8 cellular contexts compared by ENCODE assay signal in genomic region chr6:31270788-31271640, GRCh38. TPM values are rescaled to one million over a fixed set of nuclear protein-coding genes. Genes with fewer than 3 reads are reported as not detected.
DNase-seq lines count a peak whose midpoint lies in the region; ATAC-seq and TF ChIP-seq lines count a peak whose summit lies in the region.

No MANE protein-coding gene starts in this region.

- TF ChIP-seq CTCF in A673 (conservative IDR thresholded peaks at IDR 0.05; ENCODE audit: low read depth, low read length) (no peak), LNCaP clone FGC (IDR thresholded peaks at IDR 0.05; ENCODE audit: control insufficient read depth, extremely low read depth, insufficient read depth) (no peak), esophagus squamous epithelium (IDR thresholded peaks at IDR 0.05) (no peak), thoracic aorta (IDR thresholded peaks at IDR 0.05) (no peak)

- H3K4me3 ChIP-seq in A673 (ENCODE audit: low read depth, low read length, poor library complexity, severe bottlenecking) = peak overlapping the region; percentile 89
- peak overlapping the region; percentile 81 for H3K4me3 ChIP-seq in LNCaP clone FGC (ENCODE audit: low read depth, low read length)
- H3K4me3 ChIP-seq in esophagus squamous epithelium = peak overlapping the region; percentile 50 to 88 (median 76)
- peak overlapping the region; percentile 80 for H3K4me3 ChIP-seq in thoracic aorta

- H3K36me3 ChIP-seq in A673 (ENCODE audit: insufficient read depth, low read length, poor library complexity, severe bottlenecking) = peaks cover 8% of the 10 kb centered on the region
- peaks cover 0 to 13% (median 10%) of the 10 kb centered on the region in 3 donors for H3K36me3 ChIP-seq in esophagus squamous epithelium
- no peaks in the 10 kb centered on the region for H3K36me3 ChIP-seq in thoracic aorta

- POLR2A ChIA-PET in A673 (lab: Charles Lee; ENCODE audit: low non-redundant PET) = no interaction called here

- BruUV-seq in A673 (replicated peaks; lab: Mats Ljungman, UMichigan) = no TSS peak

- CTCF ChIA-PET in A673 (lab: Charles Lee) = no interaction called here

- peak; percentile 57 for DNase-seq in A673 (ENCODE audit: low spot score)
- no peak for DNase-seq in LNCaP clone FGC (ENCODE audit: low read depth)
- DNase-seq in activated CD8-positive, alpha-beta memory T cell treated with anti-CD3 and anti-CD28 coated beads, Interleukin-2, amount 50 U/mL, for 48 hours = peak; percentile 84
- peak; percentile 29 for DNase-seq in esophagus squamous epithelium (lab: John Stamatoyannopoulos, UW)
- DNase-seq in natural killer cell treated with Interleukin-12 subunit alpha and Interleukin-12 subunit beta and Interleukin-15 and Interleukin-18, amount 100 ng/mL, for 72 hours (ENCODE audit: low spot score) = peak; percentile 92
- no peak for DNase-seq in thoracic aorta (ENCODE audit: low spot score)
- no peak for DNase-seq in putamen (ENCODE audit: low spot score)

- H3K36me3 Mint-ChIP-seq in natural killer cell treated with Interleukin-12 subunit alpha and Interleukin-12 subunit beta and Interleukin-15 and Interleukin-18, amount 100 ng/mL, for 72 hours = peaks cover 28% of the 10 kb centered on the region

- no peaks in the 10 kb centered on the region for H3K9me3 Mint-ChIP-seq in natural killer cell treated with Interleukin-12 subunit alpha and Interleukin-12 subunit beta and Interleukin-15 and Interleukin-18, amount 100 ng/mL, for 72 hours

- WGBS in esophagus squamous epithelium, 2 donors = 11 to 44% methylated on average over 3 to 7 of the region's 62 CpGs

- H3K27me3 ChIP-seq in A673 (replicated peaks; ENCODE audit: insufficient read depth, low read depth, low read length, poor library complexity) (peaks cover 14% of the 10 kb centered on the region), esophagus squamous epithelium (no peaks in the 10 kb centered on the region), thoracic aorta (replicated peaks; ENCODE audit: insufficient read depth) (no peaks in the 10 kb centered on the region)

- peak overlapping the region; percentile 100 for H3K27ac Mint-ChIP-seq in natural killer cell treated with Interleukin-12 subunit alpha and Interleukin-12 subunit beta and Interleukin-15 and Interleukin-18, amount 100 ng/mL, for 72 hours

- H3K4me1 ChIP-seq in A673 (ENCODE audit: insufficient read depth, low read length, poor library complexity, severe bottlenecking) = peaks cover 10% of the 10 kb centered on the region
- peaks cover 0 to 14% (median 10%) of the 10 kb centered on the region in 3 donors for H3K4me1 ChIP-seq in esophagus squamous epithelium
- peaks cover 0 to 8% of the 10 kb centered on the region in 2 donors for H3K4me1 ChIP-seq in thoracic aorta (ENCODE audit: control insufficient read depth in 1 of 2, low read depth in 2 of 2)

- H3K27me3 Mint-ChIP-seq in natural killer cell treated with Interleukin-12 subunit alpha and Interleukin-12 subunit beta and Interleukin-15 and Interleukin-18, amount 100 ng/mL, for 72 hours = peaks cover 0 to 3% of the 10 kb centered on the region in 2 donors

- ATAC-seq in GM18861 (IDR thresholded peaks at IDR 0.05; ENCODE audit: unreplicated experiment) = peak; percentile 21
- ATAC-seq in natural killer cell treated with Interleukin-12 subunit alpha and Interleukin-12 subunit beta and Interleukin-15 and Interleukin-18, amount 100 ng/mL, for 72 hours = peak; percentile 81 to 86
- no peak for ATAC-seq in thoracic aorta (ENCODE audit: insufficient number of reproducible peaks, low FRiP score, low read depth)

- peak overlapping the region; percentile 99 for H3K4me3 Mint-ChIP-seq in natural killer cell treated with Interleukin-12 subunit alpha and Interleukin-12 subunit beta and Interleukin-15 and Interleukin-18, amount 100 ng/mL, for 72 hours

- peaks cover 55 to 68% of the 10 kb centered on the region in 2 donors for H3K4me1 Mint-ChIP-seq in natural killer cell treated with Interleukin-12 subunit alpha and Interleukin-12 subunit beta and Interleukin-15 and Interleukin-18, amount 100 ng/mL, for 72 hours (ENCODE audit: low read depth in 2 of 2)

- H3K9me3 ChIP-seq in A673 (ENCODE audit: low read depth, low read length, poor library complexity, severe bottlenecking) = no peaks in the 10 kb centered on the region
- H3K9me3 ChIP-seq in esophagus squamous epithelium = no peaks in the 10 kb centered on the region
- no peaks in the 10 kb centered on the region for H3K9me3 ChIP-seq in thoracic aorta

- TF ChIP-seq POLR2A in esophagus squamous epithelium (IDR thresholded peaks at IDR 0.05) = no peak

- intact Hi-C loops in A673 (cut with micrococcal nuclease; ENCODE audit: unreplicated experiment) = no loop called here
- intact Hi-C loops in esophagus squamous epithelium (cut with DNase I) = no loop called here

- H3K27ac ChIP-seq in A673 (ENCODE audit: low read depth, low read length, poor library complexity, severe bottlenecking) (peak overlapping the region; percentile 82), esophagus squamous epithelium (peak overlapping the region; percentile 82 to 100 (median 96)), thoracic aorta (peak overlapping the region; percentile 86 to 96)

RNA-seq across cellular contexts. Expression of gene HLA-C, which starts 0.9 kb away (rescaled TPM):
- total RNA-seq in A673 (2021) = 121 and 134 TPM in 2 replicates
- 100 to 1,000 TPM; 128 to 659 (median 229) TPM for total RNA-seq in esophagus squamous epithelium
- 1,000 to 10,000 TPM; 1,205 to 1,894 TPM for total RNA-seq in natural killer cell treated with Interleukin-12 subunit alpha and Interleukin-12 subunit beta and Interleukin-15 and Interleukin-18, amount 100 ng/mL, for 72 hours
- total RNA-seq in thoracic aorta = 100 to 1,000 TPM; 321 to 782 TPM

Comparison
In these comparisons a context has a peak if more than half of its experiments do, and no peak if none do; other contexts are left out.
1. DNase-seq: peak in A673 (single experiment), activated CD8-positive, alpha-beta memory T cell treated with anti-CD3 and anti-CD28 coated beads, Interleukin-2, amount 50 U/mL, for 48 hours (single experiment), esophagus squamous epithelium (single experiment) and natural killer cell treated with Interleukin-12 subunit alpha and Interleukin-12 subunit beta and Interleukin-15 and Interleukin-18, amount 100 ng/mL, for 72 hours (single experiment); none in LNCaP clone FGC (single experiment), thoracic aorta (single experiment) and putamen (single experiment).
2. Peak in every context shown above with its lines, with median percentiles within 50 percentile points of each other: H3K27ac ChIP-seq and H3K4me3 ChIP-seq.